Comparison of ENCODE assay signal across 31 cellular contexts in the genomic region with DNA sequence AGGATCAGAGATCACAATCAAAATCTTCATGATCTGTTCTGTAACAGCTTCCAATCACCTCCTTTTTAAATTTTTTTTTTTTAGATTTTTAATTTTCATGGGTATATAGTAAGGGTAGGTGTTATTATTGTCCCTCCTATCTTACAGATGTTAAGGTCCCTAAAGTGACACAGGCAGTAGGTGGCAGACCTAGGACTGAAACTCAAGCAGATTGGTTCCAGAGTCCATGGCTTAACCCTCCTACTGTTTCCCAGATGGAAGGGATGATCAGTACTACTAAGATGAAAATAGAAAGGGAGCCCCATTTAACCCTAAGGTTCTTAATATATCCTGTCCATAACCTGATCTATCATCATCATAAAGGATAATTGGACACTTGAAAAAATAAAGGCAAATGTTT.
"Had no signal": no experiment of that assay in that cellular context is flagged by ENCODE, and none has a peak within 500 bp of the region (broad histone marks: within the 10 kb centered on the region; RNA-seq: fewer than 3 reads in every experiment).

No MANE protein-coding gene starts in this region.

- FAIRE-seq: bronchial epithelial cell had no signal

- ATAC-seq: activated CD8-positive, alpha-beta memory T cell treated with anti-CD3 and anti-CD28 coated beads, Interleukin-2, amount 10 ng/mL, durations not matched to agents 7 days and 5 days; body of pancreas; PC-3; WTC11 had no signal

- H3K27me3 ChIP-seq: body of pancreas, MG63 had no signal

- H3K4me3 Mint-ChIP-seq: activated CD8-positive, alpha-beta memory T cell treated with anti-CD3 and anti-CD28 coated beads, Interleukin-2, amount 10 ng/mL, durations not matched to agents 7 days and 5 days; activated naive CD4-positive, alpha-beta T cell treated with anti-CD3 and anti-CD28 coated beads, Interleukin-2, amount 50 U/mL, for 24 hours; activated T-cell treated with anti-CD3 and anti-CD28 coated beads, Interleukin-2, amount 50 U/mL, for 24 hours; activated T-helper 1 cell treated with anti-CD3 and anti-CD28 coated beads, Interleukin-12 subunit alpha, Interleukin-12 subunit beta, Interleukin-2, Interleukin-4 antibody, amounts not matched to agents 30 ng/mL and 10 ng/mL and 1 ng/mL, durations not matched to agents 14 hours and 24 hours and 36 hours; IgD-negative memory B cell; WTC11 had no signal

- H3K9me3 ChIP-seq: body of pancreas, MG63 had no signal

- DNase-seq: activated CD4-positive, alpha-beta T cell treated with anti-CD3 and anti-CD28 coated beads for 48 hours; activated CD4-positive, alpha-beta T cell treated with anti-CD3 and anti-CD28 coated beads, Interleukin-2, amount 50 U/mL, for 4 hours; activated CD4-positive, CD25-positive, alpha-beta regulatory T cell treated with anti-CD3 and anti-CD28 coated beads, Interleukin-2, amount 50 U/mL, for 72 hours; activated CD8-positive, alpha-beta memory T cell treated with anti-CD3 and anti-CD28 coated beads, Interleukin-2, amount 10 ng/mL, durations not matched to agents 7 days and 5 days; activated effector memory CD4-positive, alpha-beta T cell treated with Interleukin-2 at 50 U/mL for 16 hours; activated naive CD4-positive, alpha-beta T cell; activated T-cell treated with anti-CD3 and anti-CD28 coated beads, Interleukin-2, amount 50 U/mL, for 24 hours; aorta; body of pancreas; central memory CD4-positive, alpha-beta T cell; KG1; MG63; MV-4-11; NCI-H1092 treated with DMSO at 0.1 percent for 48 hours; NCI-H1417 treated with DMSO at 0.1 percent for 48 hours; NCI-H1694 treated with DMSO at 0.1 percent for 48 hours; NCI-H2029 treated with DMSO at 0.1 percent for 48 hours; NCI-H2171; NCI-H2227 treated with DMSO at 0.1 percent for 48 hours; NCI-H446 treated with DMSO at 0.1 percent for 48 hours; NCI-H524 treated with DMSO at 0.1 percent for 48 hours; NCI-H748 treated with DMSO at 0.1 percent for 48 hours; PC-3; SIG-M5; T-helper 1 cell; T-helper 9 cell had no signal

- H3K4me1 Mint-ChIP-seq: activated CD8-positive, alpha-beta memory T cell treated with anti-CD3 and anti-CD28 coated beads, Interleukin-2, amount 10 ng/mL, durations not matched to agents 7 days and 5 days; WTC11 had no signal

- H3K9me3 Mint-ChIP-seq: activated naive CD4-positive, alpha-beta T cell treated with anti-CD3 and anti-CD28 coated beads, Interleukin-2, amount 50 U/mL, for 24 hours; activated T-cell treated with anti-CD3 and anti-CD28 coated beads, Interleukin-2, amount 50 U/mL, for 24 hours; activated T-helper 1 cell treated with anti-CD3 and anti-CD28 coated beads, Interleukin-12 subunit alpha, Interleukin-12 subunit beta, Interleukin-2, Interleukin-4 antibody, amounts not matched to agents 30 ng/mL and 10 ng/mL and 1 ng/mL, durations not matched to agents 14 hours and 24 hours and 36 hours; IgD-negative memory B cell; WTC11 had no signal

- H3K4me3 ChIP-seq: body of pancreas, MG63 had no signal

- H3K27me3 Mint-ChIP-seq: activated CD8-positive, alpha-beta memory T cell treated with anti-CD3 and anti-CD28 coated beads, Interleukin-2, amount 10 ng/mL, durations not matched to agents 7 days and 5 days; activated naive CD4-positive, alpha-beta T cell treated with anti-CD3 and anti-CD28 coated beads, Interleukin-2, amount 50 U/mL, for 24 hours; activated T-cell treated with anti-CD3 and anti-CD28 coated beads, Interleukin-2, amount 50 U/mL, for 24 hours; IgD-negative memory B cell had no signal

- H3K27ac Mint-ChIP-seq: activated CD8-positive, alpha-beta memory T cell treated with anti-CD3 and anti-CD28 coated beads, Interleukin-2, amount 10 ng/mL, durations not matched to agents 7 days and 5 days; activated naive CD4-positive, alpha-beta T cell treated with anti-CD3 and anti-CD28 coated beads, Interleukin-2, amount 50 U/mL, for 24 hours; activated T-helper 1 cell treated with anti-CD3 and anti-CD28 coated beads, Interleukin-12 subunit alpha, Interleukin-12 subunit beta, Interleukin-2, Interleukin-4 antibody, amounts not matched to agents 30 ng/mL and 10 ng/mL and 1 ng/mL, durations not matched to agents 14 hours and 24 hours and 36 hours; IgD-negative memory B cell had no signal

- H3K27ac ChIP-seq: body of pancreas had no signal
